In the genomic region with DNA sequence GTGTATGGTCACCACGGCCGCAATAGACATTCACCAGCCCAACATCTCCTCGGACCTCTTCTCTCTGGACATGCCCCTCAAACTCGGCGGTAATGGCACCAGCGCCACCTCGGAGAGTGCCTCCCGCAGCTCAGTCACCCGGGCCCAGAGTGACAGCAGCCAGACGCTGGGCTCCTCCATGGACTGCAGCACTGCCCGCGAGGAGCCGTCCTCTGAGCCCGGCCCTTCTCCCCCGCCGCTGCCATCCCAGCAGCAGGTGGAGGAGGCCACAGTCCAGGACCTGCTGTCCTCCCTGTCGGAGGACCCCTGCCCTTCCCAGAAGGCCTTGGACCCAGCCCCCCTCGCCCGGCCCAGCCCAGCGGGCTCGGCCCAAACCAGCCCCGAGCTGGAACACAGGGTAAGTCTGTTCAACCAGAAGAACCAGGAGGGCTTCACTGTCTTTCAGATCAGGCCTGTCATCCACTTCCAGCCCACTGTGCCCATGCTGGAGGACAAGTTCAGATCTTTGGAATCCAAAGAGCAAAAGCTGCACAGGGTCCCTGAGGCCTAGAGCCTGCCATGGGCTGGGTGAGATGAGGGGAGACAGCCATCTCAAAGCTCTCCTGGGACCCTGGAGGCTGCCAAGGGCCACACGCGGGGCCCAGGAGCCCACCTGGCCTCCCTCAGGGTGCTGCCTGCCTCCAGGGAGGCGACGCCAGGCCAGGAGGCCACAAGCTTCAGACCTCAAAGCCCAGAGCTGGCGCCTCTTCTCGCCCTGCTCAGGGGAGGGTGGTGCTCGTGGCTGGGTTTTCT, we compare ENCODE assay signal across 19 cellular contexts.
DNase-seq lines count a peak whose midpoint lies in the region; ATAC-seq, FAIRE-seq and TF ChIP-seq lines count a peak whose summit lies in the region.
"Had no signal": no experiment of that assay in that cellular context is flagged by ENCODE, and none has a peak within 500 bp of the region (broad histone marks: within the 10 kb centered on the region; RNA-seq: fewer than 3 reads in every experiment).

No MANE protein-coding gene starts in this region.

- H2BK15ac ChIP-seq in H1 (ENCODE audit: low read length) = no peak overlapping the region

- H3K4me1 ChIP-seq in Caco-2 = no peaks in the 10 kb centered on the region
- peaks cover 0 to 12% (median 5%) of the 10 kb centered on the region in 4 experiments; a peak in 4 of 7 replicates for H3K4me1 ChIP-seq in H1 (replicated peaks in 1 of 4; ENCODE audit: control insufficient read depth in 3 of 4, insufficient read depth in 4 of 4, low read length in 3 of 4)
- H3K4me1 ChIP-seq in osteoblast (ENCODE audit: insufficient read depth, low read length) = peaks cover 6% of the 10 kb centered on the region

- no TSS peak for BruUV-seq in Caco-2 (replicated peaks; lab: Mats Ljungman, UMichigan)

- H4K5ac ChIP-seq in H1 (ENCODE audit: insufficient read length, low read depth, low read length) = no peak overlapping the region

- no peaks in the 10 kb centered on the region for H3K23me2 ChIP-seq in H1 (ENCODE audit: low read depth, low read length)

- FAIRE-seq in H1 (lab: Jason Lieb, UNC) = no peak
- FAIRE-seq in RCC 7860 (lab: Jason Lieb, UNC) = no peak
- FAIRE-seq: D721Med had no signal

- DNase-seq in Caco-2 (no peak), H7 (peak; percentile 57), H1 (ENCODE audit: low read depth in 1 of 2, low spot score in 2 of 2) (no peak), osteoblast (ENCODE audit: insufficient read length, low spot score, missing footprints) (peak; percentile 62), SW 1271 (lab: John Stamatoyannopoulos, UW) (no peak), RCC 7860 (ENCODE audit: low spot score) (no peak)
- DNase-seq: C1 segment of cervical spinal cord; CD8-positive, alpha-beta memory T cell; DMS79; H9; NCI-H1417; NCI-H187 treated with DMSO at 0.1 percent for 48 hours; NCI-H2227 treated with DMSO at 0.1 percent for 48 hours; NCI-H510A treated with DMSO at 0.1 percent for 48 hours; NCI-H82; SJCRH30 had no signal

- no peak for TF ChIP-seq POLR2A in H1 (IDR thresholded peaks at IDR 0.05; ENCODE audit: control extremely low read depth in 1 of 2, low read depth in 2 of 2, low read length in 2 of 2)

- H4K8ac ChIP-seq in H1 (ENCODE audit: extremely low read depth, insufficient read depth, low read length) = peak overlapping the region; percentile 17; the same call in 1 of the 2 replicates

- peaks cover 46% of the 10 kb centered on the region for H3K36me3 Mint-ChIP-seq in Caco-2 (ENCODE audit: insufficient read depth, unreplicated experiment)

- H2AFZ ChIP-seq in H1 (ENCODE audit: low read length) = no peak overlapping the region
- no peak overlapping the region for H2AFZ ChIP-seq in osteoblast (ENCODE audit: low read length)

- no peak overlapping the region for H2BK120ac ChIP-seq in H1 (replicated peaks; ENCODE audit: low read depth, low read length)

- H3K4me2 ChIP-seq in H1 (ENCODE audit: insufficient read depth in 1 of 2, low read depth in 2 of 2, low read length in 2 of 2) = no peak overlapping the region
- no peak overlapping the region for H3K4me2 ChIP-seq in osteoblast (ENCODE audit: insufficient read depth, low read length)

- no peaks in the 10 kb centered on the region for H3K4me1 Mint-ChIP-seq in Caco-2 (ENCODE audit: low read depth, unreplicated experiment)
- H3K4me1 Mint-ChIP-seq: CD8-positive, alpha-beta memory T cell had no signal

- no peak for TF ChIP-seq RAD21 in H1 (IDR thresholded peaks at IDR 0.05 in 1 of 2, conservative IDR thresholded peaks at IDR 0.05 in 1 of 2; ENCODE audit: low read depth in 2 of 2, low read length in 2 of 2)

- H3K27ac Mint-ChIP-seq in Caco-2 (ENCODE audit: unreplicated experiment) = peak overlapping the region; percentile 45

- no peak for TF ChIP-seq CTCF in Caco-2 (IDR thresholded peaks at IDR 0.05; ENCODE audit: insufficient read depth in 1 of 2, low read depth in 1 of 2, low read length in 1 of 2, severe bottlenecking in 1 of 2, unreplicated experiment in 1 of 2)
- no peak for TF ChIP-seq CTCF in H1 (IDR thresholded peaks at IDR 0.05; ENCODE audit: control extremely low read depth in 1 of 3, insufficient read depth in 1 of 3, low read depth in 1 of 3, low read length in 3 of 3)
- no peak for TF ChIP-seq CTCF in osteoblast (IDR thresholded peaks at IDR 0.05; ENCODE audit: extremely low read depth, low read depth, low read length)

- intact Hi-C loops in Caco-2 (cut with micrococcal nuclease; ENCODE audit: unreplicated experiment) = no loop called here

- H3K4me3 Mint-ChIP-seq in Caco-2 (ENCODE audit: unreplicated experiment) = no peak overlapping the region
- H3K4me3 Mint-ChIP-seq: CD8-positive, alpha-beta memory T cell; H9 had no signal

- H4K20me1 ChIP-seq in H1 (replicated peaks in 1 of 2; ENCODE audit: control insufficient read depth in 1 of 2, insufficient read depth in 2 of 2, low read length in 2 of 2) (peaks cover 0 to 1% of the 10 kb centered on the region in 2 experiments), osteoblast (ENCODE audit: insufficient read depth, low read length) (peaks cover 2% of the 10 kb centered on the region)

- no peak overlapping the region for H3K4ac ChIP-seq in H1 (replicated peaks; ENCODE audit: insufficient read length, low read depth, low read length)

- no peaks in the 10 kb centered on the region for H3K79me2 ChIP-seq in H1 (ENCODE audit: control insufficient read depth in 1 of 2, insufficient read depth in 2 of 2, low read length in 2 of 2)
- H3K79me2 ChIP-seq in osteoblast (ENCODE audit: insufficient read depth, low read length) = no peaks in the 10 kb centered on the region

- no peaks in the 10 kb centered on the region for H3K9me3 Mint-ChIP-seq in Caco-2 (ENCODE audit: unreplicated experiment)
- H3K9me3 Mint-ChIP-seq: CD8-positive, alpha-beta memory T cell; H9 had no signal

- no peak overlapping the region for H2BK5ac ChIP-seq in H1 (ENCODE audit: low read depth, low read length)

- no peak overlapping the region for H2AK5ac ChIP-seq in H1 (ENCODE audit: low read depth, low read length)

- H3K27me3 Mint-ChIP-seq in Caco-2 (ENCODE audit: insufficient read depth, unreplicated experiment) = no peaks in the 10 kb centered on the region
- H3K27me3 Mint-ChIP-seq: CD8-positive, alpha-beta memory T cell had no signal

- TF ChIP-seq EP300 in H1 (IDR thresholded peaks at IDR 0.05; ENCODE audit: borderline replicate concordance in 1 of 2, low read depth in 2 of 2, low read length in 2 of 2) = no peak

- POLR2A ChIA-PET in Caco-2 (lab: Charles Lee) (no interaction called here), H1 (lab: Charles Lee; ENCODE audit: partially characterized antibody) (no interaction called here)

- no peak overlapping the region for H2BK20ac ChIP-seq in H1 (ENCODE audit: low read length)

- 93% methylated on average over 26 of the region's 29 CpGs; no CpG with 5 or more reads in 1 of the 2 experiments for WGBS in H1 (ENCODE audit: extremely low coverage in 1 of 2, insufficient coverage in 1 of 2, insufficient read length in 1 of 2, insufficient replicate concordance in 2 of 2, low coverage in 1 of 2, low lambda C conversion rate in 2 of 2, missing lambda C conversion rate in 1 of 2), 2 experiments

- H3K9me3 ChIP-seq in Caco-2 (no peaks in the 10 kb centered on the region), H1 (ENCODE audit: insufficient read depth in 2 of 2, low read depth in 1 of 2, low read length in 1 of 2) (no peaks in the 10 kb centered on the region), osteoblast (ENCODE audit: low read depth, low read length) (no peaks in the 10 kb centered on the region)
- H3K9me3 ChIP-seq: SJCRH30 had no signal

- no peaks in the 10 kb centered on the region for H3K79me1 ChIP-seq in H1 (ENCODE audit: low read depth, low read length)

- no peak overlapping the region for H3K56ac ChIP-seq in H1 (replicated peaks; ENCODE audit: insufficient read length, low read depth, low read length)

- ATAC-seq in HG02852 (IDR thresholded peaks at IDR 0.05; ENCODE audit: unreplicated experiment) (no peak), HG03095 (IDR thresholded peaks at IDR 0.05; ENCODE audit: unreplicated experiment) (no peak)

- H3K36me3 ChIP-seq in Caco-2 (ENCODE audit: control insufficient read depth, insufficient read depth, low read length) (no peaks in the 10 kb centered on the region), H7 (replicated peaks; ENCODE audit: control insufficient read depth, insufficient read depth, low read length) (no peaks in the 10 kb centered on the region), H1 (ENCODE audit: control insufficient read depth in 2 of 4, insufficient read depth in 4 of 4, low read length in 3 of 4) (no peaks in the 10 kb centered on the region), osteoblast (ENCODE audit: insufficient read depth, low read length) (no peaks in the 10 kb centered on the region)
- H3K36me3 ChIP-seq: SJCRH30 had no signal

- no peak overlapping the region for H3K9ac ChIP-seq in H1 (replicated peaks in 1 of 4; ENCODE audit: extremely low read depth in 1 of 4, low read depth in 3 of 4, low read length in 3 of 4)

- no peak overlapping the region for H3K18ac ChIP-seq in H1 (ENCODE audit: extremely low read depth, low read length)

- H4K91ac ChIP-seq in H1 (replicated peaks; ENCODE audit: insufficient read length, low read length) = no peak overlapping the region

- H3K27ac ChIP-seq in H1 (ENCODE audit: low read depth, low read length) (no peak overlapping the region), osteoblast (ENCODE audit: low read depth, low read length) (no peak overlapping the region)
- H3K27ac ChIP-seq: SJCRH30 had no signal

- no peak overlapping the region for H3K14ac ChIP-seq in H1 (ENCODE audit: insufficient read length)

- H3K4me3 ChIP-seq in Caco-2 (ENCODE audit: low read depth, low read length) (no peak overlapping the region), H7 (ENCODE audit: insufficient read depth, low read depth, low read length) (no peak overlapping the region), H1 (ENCODE audit: extremely low read depth in 1 of 4, insufficient read depth in 2 of 4, low read depth in 3 of 4, low read length in 4 of 4) (no peak overlapping the region), osteoblast (ENCODE audit: insufficient read depth, low read length) (no peak overlapping the region)
- H3K4me3 ChIP-seq: SJCRH30 had no signal

- H2BK12ac ChIP-seq in H1 (ENCODE audit: low read depth, low read length) = no peak overlapping the region

- no peak overlapping the region for H3K23ac ChIP-seq in H1 (ENCODE audit: insufficient read length)

- H3K27me3 ChIP-seq in Caco-2 (replicated peaks; ENCODE audit: control insufficient read depth, insufficient read depth, low read length) (no peaks in the 10 kb centered on the region), H7 (ENCODE audit: control insufficient read depth, insufficient read depth, low read length) (no peaks in the 10 kb centered on the region), H1 (replicated peaks in 1 of 4; ENCODE audit: control insufficient read depth in 3 of 4, extremely low read depth in 1 of 4, insufficient read depth in 3 of 4, low read length in 3 of 4) (no peaks in the 10 kb centered on the region; a peak in 1 of 7 replicates), osteoblast (ENCODE audit: insufficient read depth, low read length) (no peaks in the 10 kb centered on the region)
- H3K27me3 ChIP-seq: SJCRH30 had no signal

- CTCF ChIA-PET in Caco-2 (lab: Charles Lee) (no interaction called here), H1 (lab: Charles Lee; ENCODE audit: partially characterized antibody) (interaction anchor here (0.6 to 1.8 kb wide), 7 partner anchors 13 to 282 kb away, joined by 3 to 6 read pairs (median 3); no protein-coding TSS in a partner anchor)

TF ChIP-seq in H1, 55 proteins besides CTCF, POLR2A, EP300 and RAD21 (continues in another document):
- TF ChIP-seq JUN (IDR thresholded peaks at IDR 0.05; ENCODE audit: low read depth, low read length) = no peak

Comparison
In these comparisons a context has a peak if more than half of its experiments do, and no peak if none do; other contexts are left out.
1. DNase-seq: peak in H7 (single experiment) and osteoblast (single experiment); none in Caco-2 (0 of 2), H1 (0 of 2), SW 1271 (0 of 2) and RCC 7860 (single experiment).